Comparison of ENCODE assay signal across 8 cellular contexts in genomic region chr2:219552382-219553167, GRCh38. TPM values are rescaled to one million over a fixed set of nuclear protein-coding genes. Genes with fewer than 3 reads are reported as not detected.
DNase-seq lines count a peak whose midpoint lies in the region; ATAC-seq lines count a peak whose summit lies in the region.

No MANE protein-coding gene starts in this region.

- H3K36me3 Mint-ChIP-seq in activated CD8-positive, alpha-beta memory T cell treated with anti-CD3 and anti-CD28 coated beads, Interleukin-2, amount 10 ng/mL, durations not matched to agents 7 days and 5 days, result no peaks in the 10 kb centered on the region

- no peaks in the 10 kb centered on the region for H3K4me1 ChIP-seq in endocrine pancreas (ENCODE audit: control insufficient read depth, insufficient read depth, low read length)
- no peaks in the 10 kb centered on the region for H3K4me1 ChIP-seq in mesodermal cell (ENCODE audit: control insufficient read depth, insufficient read depth, low read length, poor library complexity, severe bottlenecking)

- CTCF ChIA-PET in activated CD8-positive, alpha-beta memory T cell treated with anti-CD3 and anti-CD28 coated beads, Interleukin-2, amount 10 ng/mL, durations not matched to agents 7 days and 5 days (lab: Charles Lee), result interaction anchor here (0.9 to 3.7 kb wide), 4 partner anchors 8 to 45 kb away, joined by 3 to 15 read pairs (median 8); partner anchors contain the start of genes CHPF and STK11IP

- H3K27me3 ChIP-seq in endocrine pancreas (ENCODE audit: control insufficient read depth, insufficient read depth, low read length), result no peaks in the 10 kb centered on the region

- WGBS in mesodermal cell (ENCODE audit: insufficient coverage in 2 of 2), 2 experiments, result 2 to 3% methylated on average over 85 to 94 of the region's 99 CpGs

- H3K27ac Mint-ChIP-seq in activated CD8-positive, alpha-beta memory T cell treated with anti-CD3 and anti-CD28 coated beads, Interleukin-2, amount 10 ng/mL, durations not matched to agents 7 days and 5 days, result no peak overlapping the region

- H3K4me3 Mint-ChIP-seq in activated CD8-positive, alpha-beta memory T cell treated with anti-CD3 and anti-CD28 coated beads, Interleukin-2, amount 10 ng/mL, durations not matched to agents 7 days and 5 days, result peak overlapping the region; percentile 60

- no peak overlapping the region for H3K4me3 ChIP-seq in endocrine pancreas (ENCODE audit: control insufficient read depth, insufficient read depth, low read length)
- H3K4me3 ChIP-seq in mesodermal cell (ENCODE audit: extremely low read depth, insufficient read depth, low read length, poor library complexity, severe bottlenecking), result peak overlapping the region; percentile 61

- H3K9ac ChIP-seq in endocrine pancreas (ENCODE audit: control insufficient read depth, insufficient read depth, low read length), result peak overlapping the region; percentile 44

- DNase-seq in AG08396 (ENCODE audit: low spot score) (peak; percentile 97), NCI-H69 (lab: John Stamatoyannopoulos, UW) (peak; percentile 85)
- DNase-seq in activated CD8-positive, alpha-beta memory T cell treated with anti-CD3 and anti-CD28 coated beads, Interleukin-2, amount 10 ng/mL, durations not matched to agents 7 days and 5 days, result peak; percentile 85
- peak; percentile 60 for DNase-seq in stimulated activated CD8-positive, alpha-beta memory T cell treated with anti-CD3 and anti-CD28 coated beads, Interleukin-12 subunit alpha, Interleukin-12 subunit beta, amount 100 ng/mL, for 24 hours (ENCODE audit: extremely low read depth)

- H3K9me3 ChIP-seq in endocrine pancreas (ENCODE audit: control insufficient read depth, low read length) (no peaks in the 10 kb centered on the region), mesodermal cell (ENCODE audit: control insufficient read depth, low read length) (no peaks in the 10 kb centered on the region)

- no peaks in the 10 kb centered on the region for H3K9me3 Mint-ChIP-seq in activated CD8-positive, alpha-beta memory T cell treated with anti-CD3 and anti-CD28 coated beads, Interleukin-2, amount 10 ng/mL, durations not matched to agents 7 days and 5 days (ENCODE audit: low read depth)

- ATAC-seq in GM19023 (IDR thresholded peaks at IDR 0.05; ENCODE audit: unreplicated experiment) (peak; percentile 91), HG03159 (IDR thresholded peaks at IDR 0.05; ENCODE audit: unreplicated experiment) (peak; percentile 90)
- ATAC-seq in activated CD8-positive, alpha-beta memory T cell treated with anti-CD3 and anti-CD28 coated beads, Interleukin-2, amount 10 ng/mL, durations not matched to agents 7 days and 5 days, result peak; percentile 90

- H3K27me3 Mint-ChIP-seq in activated CD8-positive, alpha-beta memory T cell treated with anti-CD3 and anti-CD28 coated beads, Interleukin-2, amount 10 ng/mL, durations not matched to agents 7 days and 5 days, result peaks cover 28% of the 10 kb centered on the region

- H3K27ac ChIP-seq in mesodermal cell (ENCODE audit: low read depth, low read length, severe bottlenecking), result peak overlapping the region; percentile 41

- peaks cover 4% of the 10 kb centered on the region for H3K4me1 Mint-ChIP-seq in activated CD8-positive, alpha-beta memory T cell treated with anti-CD3 and anti-CD28 coated beads, Interleukin-2, amount 10 ng/mL, durations not matched to agents 7 days and 5 days

- H3K36me3 ChIP-seq in endocrine pancreas (ENCODE audit: control insufficient read depth, insufficient read depth, low read length) (no peaks in the 10 kb centered on the region), mesodermal cell (ENCODE audit: control insufficient read depth, insufficient read depth, low read length) (no peaks in the 10 kb centered on the region)

RNA-seq across cellular contexts. Expression of gene TMEM198, which starts 8.7 kb away (rescaled TPM):
- total RNA-seq in activated CD8-positive, alpha-beta memory T cell treated with anti-CD3 and anti-CD28 coated beads, Interleukin-2, amount 10 ng/mL, durations not matched to agents 7 days and 5 days, result 1 to 10 TPM; 1.8 to 2.8 TPM
- 4.3 TPM for polyA plus RNA-seq in mesodermal cell (2013, experiment 1 of 2)
- 3.3 TPM for polyA plus RNA-seq in mesodermal cell (2013, experiment 2 of 2)

RNA-seq across cellular contexts. Expression of gene CHPF, which starts 9.0 kb away (rescaled TPM):
- 10 to 100 TPM; 14.2 to 24.4 TPM for total RNA-seq in activated CD8-positive, alpha-beta memory T cell treated with anti-CD3 and anti-CD28 coated beads, Interleukin-2, amount 10 ng/mL, durations not matched to agents 7 days and 5 days
- 79.3 TPM for polyA plus RNA-seq in mesodermal cell (2013, experiment 1 of 2)
- 60.9 TPM for polyA plus RNA-seq in mesodermal cell (2013, experiment 2 of 2)

RNA-seq across cellular contexts. Expression of gene OBSL1, which starts 18.8 kb away (rescaled TPM):
- total RNA-seq in activated CD8-positive, alpha-beta memory T cell treated with anti-CD3 and anti-CD28 coated beads, Interleukin-2, amount 10 ng/mL, durations not matched to agents 7 days and 5 days, result under 1 TPM in 1 of 2 experiments, not detected in 1; 0.16 TPM
- polyA plus RNA-seq in mesodermal cell (2013, experiment 1 of 2), result 75.2 TPM
- 64.3 TPM for polyA plus RNA-seq in mesodermal cell (2013, experiment 2 of 2)

RNA-seq across cellular contexts. Expression of gene INHA, which starts 19.5 kb away (rescaled TPM):
- total RNA-seq in activated CD8-positive, alpha-beta memory T cell treated with anti-CD3 and anti-CD28 coated beads, Interleukin-2, amount 10 ng/mL, durations not matched to agents 7 days and 5 days, result not detected
- 0.33 TPM for polyA plus RNA-seq in mesodermal cell (2013, experiment 1 of 2)
- polyA plus RNA-seq in mesodermal cell (2013, experiment 2 of 2), result 0.51 TPM

RNA-seq across cellular contexts. Expression of gene ASIC4, which starts 38.3 kb away (rescaled TPM):
- under 1 TPM in 1 of 2 experiments, not detected in 1; 0.09 TPM for total RNA-seq in activated CD8-positive, alpha-beta memory T cell treated with anti-CD3 and anti-CD28 coated beads, Interleukin-2, amount 10 ng/mL, durations not matched to agents 7 days and 5 days
- polyA plus RNA-seq in mesodermal cell (2013, experiment 1 of 2), result 0.59 TPM
- polyA plus RNA-seq in mesodermal cell (2013, experiment 2 of 2), result 0.71 TPM
